Comparison of ENCODE assay signal across 8 cellular contexts in the genomic region with DNA sequence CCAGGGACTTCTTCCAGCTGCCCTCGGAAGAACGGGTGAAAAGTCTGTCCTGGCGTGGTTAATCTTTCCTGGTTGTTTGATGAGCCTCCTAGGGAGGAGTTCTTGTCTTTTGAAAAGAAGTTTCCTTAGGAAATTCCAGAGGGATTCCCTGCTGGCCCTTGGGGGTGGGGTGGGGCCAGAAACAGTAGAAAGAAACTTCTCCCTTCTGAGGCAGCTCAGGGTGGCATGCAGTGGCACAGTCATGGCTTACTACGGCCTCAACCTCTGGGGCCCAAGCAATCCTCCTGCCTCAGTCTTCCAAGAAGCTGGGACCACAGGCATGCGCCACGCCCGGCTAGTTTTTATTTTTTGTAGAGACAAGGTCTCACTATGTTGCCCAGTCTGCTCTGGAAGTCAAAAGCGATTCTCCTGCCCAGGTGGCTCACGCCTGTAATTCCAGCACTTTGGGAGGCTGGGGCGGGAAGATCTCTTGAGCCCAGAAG. TPM values are rescaled to one million over a fixed set of nuclear protein-coding genes. Genes with fewer than 3 reads are reported as not detected.
DNase-seq lines count a peak whose midpoint lies in the region; ATAC-seq and TF ChIP-seq lines count a peak whose summit lies in the region.

No MANE protein-coding gene starts in this region.

- DNase-seq in RWPE1 (ENCODE audit: low spot score): no peak
- no peak for DNase-seq in osteocyte (ENCODE audit: extremely low spot score, unreplicated experiment)
- DNase-seq in NK-92 (lab: John Stamatoyannopoulos, UW; ENCODE audit: unreplicated experiment): no peak
- DNase-seq in GM13976 (ENCODE audit: low spot score): no peak
- no peak for DNase-seq in globus pallidus (ENCODE audit: low spot score)

- H3K36me3 Mint-ChIP-seq in osteocyte (ENCODE audit: unreplicated experiment): peaks cover 9% of the 10 kb centered on the region

- TF ChIP-seq CTCF in RWPE1 (conservative IDR thresholded peaks at IDR 0.05; ENCODE audit: low read depth) (no peak), osteocyte (IDR thresholded peaks at IDR 0.05) (no peak), GM13976 (IDR thresholded peaks at IDR 0.05; ENCODE audit: borderline replicate concordance, control extremely low read depth, extremely low read depth, insufficient read depth, missing control alignments) (no peak)

- peak overlapping the region; percentile 99; the same call in 1 of the 2 replicates for H3K4me3 ChIP-seq in GM08714 (ENCODE audit: low read length)
- H3K4me3 ChIP-seq in esophagus (ENCODE audit: low read depth in 1 of 2, low read length in 2 of 2): peak overlapping the region; percentile 84 to 92

- H3K27me3 Mint-ChIP-seq in osteocyte (ENCODE audit: unreplicated experiment): no peaks in the 10 kb centered on the region

- H3K4me1 Mint-ChIP-seq in osteocyte (ENCODE audit: unreplicated experiment): peaks cover 19% of the 10 kb centered on the region

- peaks cover 3% of the 10 kb centered on the region for H3K9me3 Mint-ChIP-seq in osteocyte (ENCODE audit: unreplicated experiment)

- peak overlapping the region; percentile 87 for H3K4me3 Mint-ChIP-seq in osteocyte (ENCODE audit: unreplicated experiment)

- peaks cover 2 to 3% of the 10 kb centered on the region in 2 donors for H3K4me1 ChIP-seq in esophagus (ENCODE audit: control insufficient read depth in 2 of 2, insufficient read depth in 2 of 2, low read length in 1 of 2)

- in situ Hi-C loops in GM13976 (cut with MboI; ENCODE audit: low sequenced_read_pairs, unreplicated experiment): no loop called here

- POLR2A ChIA-PET in RWPE1 (lab: Yijun Ruan, JAX; ENCODE audit: low non-redundant PET): no interaction called here

- peak overlapping the region; percentile 91 for H3K27ac ChIP-seq in RWPE1
- peak overlapping the region in 1 of 2 donors; percentile 22 for H3K27ac ChIP-seq in esophagus (ENCODE audit: low read depth in 2 of 2, low read length in 1 of 2)

- H3K36me3 ChIP-seq in esophagus (ENCODE audit: control insufficient read depth in 2 of 2, insufficient read depth in 2 of 2, low read length in 1 of 2): no peaks in the 10 kb centered on the region

- H3K9me3 ChIP-seq in esophagus (ENCODE audit: control insufficient read depth in 2 of 2, insufficient read depth in 1 of 2, low read depth in 1 of 2, low read length in 1 of 2): no peaks in the 10 kb centered on the region

- H3K27me3 ChIP-seq in esophagus (ENCODE audit: control insufficient read depth in 1 of 2, insufficient read depth in 2 of 2, low read length in 2 of 2): no peaks in the 10 kb centered on the region

- peak overlapping the region; percentile 82 for H3K27ac Mint-ChIP-seq in osteocyte (ENCODE audit: unreplicated experiment)

- 69 to 73% methylated on average over 10 of the region's 10 CpGs for WGBS in esophagus, 2 donors

- CTCF ChIA-PET in RWPE1 (lab: Yijun Ruan, JAX): no interaction called here

- no peak for ATAC-seq in HG03457 (IDR thresholded peaks at IDR 0.05; ENCODE audit: unreplicated experiment)

RNA-seq across cellular contexts. Expression of a gene that starts 1.5 kb away (rescaled TPM):
- polyA plus RNA-seq in esophagus: 10 to 100 TPM; 10.4 to 12.2 TPM
- total RNA-seq in osteocyte: 7.1 and 8.4 TPM in 2 replicates

RNA-seq across cellular contexts. Expression of a gene that starts 6.6 kb away (rescaled TPM):
- polyA plus RNA-seq in esophagus: 10 to 100 TPM; 29.2 to 39.8 TPM
- 62.8 and 67.2 TPM in 2 replicates for total RNA-seq in osteocyte

RNA-seq across cellular contexts. Expression of a gene that starts 26.7 kb away (rescaled TPM):
- 10 to 100 TPM in 1 of 2 donors, 1 to 10 TPM in 1; 6.3 to 10.5 TPM for polyA plus RNA-seq in esophagus
- 10.5 and 12.0 TPM in 2 replicates for total RNA-seq in osteocyte

RNA-seq across cellular contexts. Expression of a gene that starts 42.1 kb away (rescaled TPM):
- polyA plus RNA-seq in esophagus: 10 to 100 TPM in 1 of 2 donors, 1 to 10 TPM in 1; 8.3 to 10.3 TPM
- 6.8 and 7.4 TPM in 2 replicates for total RNA-seq in osteocyte

RNA-seq across cellular contexts. Expression of a gene that starts 51.6 kb away (rescaled TPM):
- 1 to 10 TPM; 1.4 to 3.9 TPM for polyA plus RNA-seq in esophagus
- 0.46 and 0.52 TPM in 2 replicates for total RNA-seq in osteocyte
